Comparison of ENCODE assay signal across 8 cellular contexts in genomic region chr19:45505996-45506245, GRCh38. TPM values are rescaled to one million over a fixed set of nuclear protein-coding genes. Genes with fewer than 3 reads are reported as not detected.
A peak's percentile ranks its signal among the peaks of the same experiment; 100 is the strongest.
DNase-seq lines count a peak whose midpoint lies in the region; ATAC-seq and TF ChIP-seq lines count a peak whose summit lies in the region.

No MANE protein-coding gene starts in this region.

- H3K9me3 Mint-ChIP-seq in activated CD4-positive, alpha-beta memory T cell treated with anti-CD3 and anti-CD28 coated beads, Interleukin-2, amount 10 ng/mL, durations not matched to agents 7 days and 5 days, result no peaks in the 10 kb centered on the region

- peak overlapping the region; percentile 83 for H3K4me3 Mint-ChIP-seq in activated CD4-positive, alpha-beta memory T cell treated with anti-CD3 and anti-CD28 coated beads, Interleukin-2, amount 10 ng/mL, durations not matched to agents 7 days and 5 days

- H3K36me3 ChIP-seq in HAP-1 (replicated peaks), result no peaks in the 10 kb centered on the region; the same call in 1 of the 2 replicates
- H3K36me3 ChIP-seq in left ventricle myocardium inferior, result no peaks in the 10 kb centered on the region

- no peak for ATAC-seq in GM18511 (IDR thresholded peaks at IDR 0.05; ENCODE audit: unreplicated experiment)

- POLR2A ChIA-PET in activated CD4-positive, alpha-beta memory T cell treated with anti-CD3 and anti-CD28 coated beads, Interleukin-2, amount 10 ng/mL, durations not matched to agents 7 days and 5 days (lab: Charles Lee), result interaction anchor here (0.7 to 1.8 kb wide), 3 partner anchors 8 to 136 kb away, joined by 3 to 7 read pairs (median 4); partner anchors contain the start of gene PPM1N

- H3K4me3 ChIP-seq in HAP-1 (peak overlapping the region; percentile 94), left ventricle myocardium inferior (peak overlapping the region; percentile 100), skin epidermis (peak overlapping the region; percentile 80 to 98 (median 95))

- DNase-seq in HAP-1 (ENCODE audit: low spot score in 2 of 2) (no peak), left ventricle myocardium inferior (no peak), midbrain (lab: John Stamatoyannopoulos, UW) (no peak), iPS-NIHi7 (ENCODE audit: extremely low spot score) (no peak), NCI-H524 (lab: John Stamatoyannopoulos, UW) (no peak)
- no peak for DNase-seq in activated CD4-positive, alpha-beta memory T cell treated with anti-CD3 and anti-CD28 coated beads, Interleukin-2, amount 10 ng/mL, durations not matched to agents 7 days and 5 days

- H3K27ac Mint-ChIP-seq in activated CD4-positive, alpha-beta memory T cell treated with anti-CD3 and anti-CD28 coated beads, Interleukin-2, amount 10 ng/mL, durations not matched to agents 7 days and 5 days, result peak overlapping the region; percentile 76

- intact Hi-C loops in left ventricle myocardium inferior (cut with micrococcal nuclease), result no loop called here

- H3K4me1 Mint-ChIP-seq in activated CD4-positive, alpha-beta memory T cell treated with anti-CD3 and anti-CD28 coated beads, Interleukin-2, amount 10 ng/mL, durations not matched to agents 7 days and 5 days, result peaks cover 46% of the 10 kb centered on the region

- H3K36me3 Mint-ChIP-seq in activated CD4-positive, alpha-beta memory T cell treated with anti-CD3 and anti-CD28 coated beads, Interleukin-2, amount 10 ng/mL, durations not matched to agents 7 days and 5 days (ENCODE audit: low read depth), result peaks cover 26% of the 10 kb centered on the region

- in situ Hi-C loops in HAP-1 (cut with MboI; ENCODE audit: low sequenced_read_pairs), result no loop called here

- no peaks in the 10 kb centered on the region for H3K27me3 Mint-ChIP-seq in activated CD4-positive, alpha-beta memory T cell treated with anti-CD3 and anti-CD28 coated beads, Interleukin-2, amount 10 ng/mL, durations not matched to agents 7 days and 5 days

- H3K4me1 ChIP-seq in HAP-1 (peaks cover 17% of the 10 kb centered on the region), left ventricle myocardium inferior (peaks cover 49% of the 10 kb centered on the region)

- H3K27ac ChIP-seq in left ventricle myocardium inferior (replicated peaks) (peak overlapping the region; percentile 92), skin epidermis (peak overlapping the region in 20 of 21 experiments; percentile 75 to 100 (median 94))

- H3K27me3 ChIP-seq in HAP-1 (ENCODE audit: low read depth), result no peaks in the 10 kb centered on the region
- H3K27me3 ChIP-seq in left ventricle myocardium inferior (ENCODE audit: low read depth), result peaks cover 9% of the 10 kb centered on the region

- H3K9me3 ChIP-seq in HAP-1 (no peaks in the 10 kb centered on the region; the same call in 1 of the 2 replicates), left ventricle myocardium inferior (replicated peaks) (no peaks in the 10 kb centered on the region)

- no peak for TF ChIP-seq CTCF in left ventricle myocardium inferior (IDR thresholded peaks at IDR 0.05; ENCODE audit: borderline replicate concordance)

- CTCF ChIA-PET in activated CD4-positive, alpha-beta memory T cell treated with anti-CD3 and anti-CD28 coated beads, Interleukin-2, amount 10 ng/mL, durations not matched to agents 7 days and 5 days (lab: Charles Lee), result interaction anchor here (0.8 to 2.6 kb wide), 8 partner anchors 8 to 136 kb away, joined by 5 to 13 read pairs (median 6); partner anchors contain the start of gene RTN2

RNA-seq across cellular contexts. Expression of gene VASP, which starts 1.4 kb away (rescaled TPM):
- 100 to 1,000 TPM; 224 to 233 TPM for total RNA-seq in activated CD4-positive, alpha-beta memory T cell treated with anti-CD3 and anti-CD28 coated beads, Interleukin-2, amount 10 ng/mL, durations not matched to agents 7 days and 5 days
- 32.8 TPM for total RNA-seq in left ventricle myocardium inferior

RNA-seq across cellular contexts. Expression of gene PPM1N, which starts 7.7 kb away (rescaled TPM):
- total RNA-seq in activated CD4-positive, alpha-beta memory T cell treated with anti-CD3 and anti-CD28 coated beads, Interleukin-2, amount 10 ng/mL, durations not matched to agents 7 days and 5 days, result 1 to 10 TPM; 3.5 to 4.3 TPM
- 0.19 TPM for total RNA-seq in left ventricle myocardium inferior

RNA-seq across cellular contexts. Expression of gene RTN2, which starts 9.1 kb away (rescaled TPM):
- total RNA-seq in activated CD4-positive, alpha-beta memory T cell treated with anti-CD3 and anti-CD28 coated beads, Interleukin-2, amount 10 ng/mL, durations not matched to agents 7 days and 5 days, result 1 to 10 TPM; 3.0 to 5.5 TPM
- 19.1 TPM for total RNA-seq in left ventricle myocardium inferior

RNA-seq across cellular contexts. Expression of gene FOSB, which starts 38.1 kb away (rescaled TPM):
- 10 to 100 TPM; 15.3 to 16.1 TPM for total RNA-seq in activated CD4-positive, alpha-beta memory T cell treated with anti-CD3 and anti-CD28 coated beads, Interleukin-2, amount 10 ng/mL, durations not matched to agents 7 days and 5 days
- total RNA-seq in left ventricle myocardium inferior, result 0.33 TPM
